ENCODE assay signal across 15 cellular contexts in genomic region chr14:23171251-23171975, GRCh38. TPM values are rescaled to one million over a fixed set of nuclear protein-coding genes. Genes with fewer than 3 reads are reported as not detected.
DNase-seq lines count a peak whose midpoint lies in the region; ATAC-seq, FAIRE-seq and TF ChIP-seq lines count a peak whose summit lies in the region.
"Had no signal": no experiment of that assay in that cellular context is flagged by ENCODE, and none has a peak within 500 bp of the region (broad histone marks: within the 10 kb centered on the region; RNA-seq: fewer than 3 reads in every experiment).

No MANE protein-coding gene starts in this region.

- DNase-seq in ELF-1 (ENCODE audit: low read depth, low spot score) (peak; percentile 79), astrocyte (ENCODE audit: low read depth) (peak; percentile 52), fibroblast of villous mesenchyme (ENCODE audit: low read depth) (peak; percentile 34), GM13976 (ENCODE audit: low spot score) (no peak), dorsolateral prefrontal cortex (no peak), mucosa of gallbladder (ENCODE audit: low spot score) (no peak)
- no peak for DNase-seq in activated CD8-positive, alpha-beta memory T cell treated with anti-CD3 and anti-CD28 coated beads, Interleukin-2, amount 10 ng/mL, durations not matched to agents 7 days and 5 days
- DNase-seq: activated naive CD4-positive, alpha-beta T cell treated with Interleukin-2 at 50 U/mL for 16 hours; NCI-H1048 had no signal

- no peaks in the 10 kb centered on the region for H3K79me2 ChIP-seq in astrocyte (ENCODE audit: insufficient read depth, low read length)

- H3K9me3 ChIP-seq in astrocyte (ENCODE audit: insufficient read depth, low read depth, low read length), result no peaks in the 10 kb centered on the region
- H3K9me3 ChIP-seq: suprapubic skin had no signal

- no peak overlapping the region for H2AFZ ChIP-seq in astrocyte (ENCODE audit: low read depth, low read length)

- no peaks in the 10 kb centered on the region for H3K27me3 Mint-ChIP-seq in astrocyte (ENCODE audit: low read depth, unreplicated experiment)
- H3K27me3 Mint-ChIP-seq in activated CD8-positive, alpha-beta memory T cell treated with anti-CD3 and anti-CD28 coated beads, Interleukin-2, amount 10 ng/mL, durations not matched to agents 7 days and 5 days, result peaks cover 17% of the 10 kb centered on the region

- FAIRE-seq in astrocyte (lab: Jason Lieb, UNC), result no peak
- FAIRE-seq: GM12878 had no signal

- CTCF ChIA-PET in activated CD8-positive, alpha-beta memory T cell treated with anti-CD3 and anti-CD28 coated beads, Interleukin-2, amount 10 ng/mL, durations not matched to agents 7 days and 5 days (lab: Charles Lee), result interaction anchor here (0.9 to 1.3 kb wide), 2 partner anchors 50 to 103 kb away, joined by 3 to 4 read pairs; no protein-coding TSS in a partner anchor

- no peak overlapping the region for H3K27ac ChIP-seq in astrocyte (ENCODE audit: low read depth, low read length)
- peak overlapping the region in 12 of 21 experiments; percentile 12 to 84 (median 64) for H3K27ac ChIP-seq in skin epidermis
- peak overlapping the region in 3 of 59 donors; percentile 3 to 41 (median 24) for H3K27ac ChIP-seq in dorsolateral prefrontal cortex
- H3K27ac ChIP-seq: suprapubic skin had no signal

- peaks cover 4% of the 10 kb centered on the region for H3K4me1 ChIP-seq in astrocyte (ENCODE audit: insufficient read depth, low read length)

- H3K36me3 Mint-ChIP-seq in astrocyte (ENCODE audit: low read depth, unreplicated experiment), result no peaks in the 10 kb centered on the region
- H3K36me3 Mint-ChIP-seq in activated CD8-positive, alpha-beta memory T cell treated with anti-CD3 and anti-CD28 coated beads, Interleukin-2, amount 10 ng/mL, durations not matched to agents 7 days and 5 days, result no peaks in the 10 kb centered on the region

- no peaks in the 10 kb centered on the region for H3K9me3 Mint-ChIP-seq in astrocyte (ENCODE audit: unreplicated experiment)
- no peaks in the 10 kb centered on the region for H3K9me3 Mint-ChIP-seq in activated CD8-positive, alpha-beta memory T cell treated with anti-CD3 and anti-CD28 coated beads, Interleukin-2, amount 10 ng/mL, durations not matched to agents 7 days and 5 days (ENCODE audit: low read depth)

- H3K27me3 ChIP-seq in astrocyte (ENCODE audit: insufficient read depth, low read length), result peaks cover 21% of the 10 kb centered on the region
- H3K27me3 ChIP-seq in dorsolateral prefrontal cortex, result no peaks in the 10 kb centered on the region

- peaks cover 30% of the 10 kb centered on the region for H3K4me1 Mint-ChIP-seq in astrocyte (ENCODE audit: low read depth, unreplicated experiment)
- H3K4me1 Mint-ChIP-seq in activated CD8-positive, alpha-beta memory T cell treated with anti-CD3 and anti-CD28 coated beads, Interleukin-2, amount 10 ng/mL, durations not matched to agents 7 days and 5 days, result no peaks in the 10 kb centered on the region

- no peak overlapping the region for H3K9ac ChIP-seq in astrocyte (ENCODE audit: low read length)

- intact Hi-C loops in dorsolateral prefrontal cortex (cut with DNase I), result no loop called here

- no peak for ATAC-seq in activated CD8-positive, alpha-beta memory T cell treated with anti-CD3 and anti-CD28 coated beads, Interleukin-2, amount 10 ng/mL, durations not matched to agents 7 days and 5 days
- ATAC-seq: GM12878 had no signal

- no peaks in the 10 kb centered on the region for H3K36me3 ChIP-seq in astrocyte (ENCODE audit: insufficient read depth, low read length)
- H3K36me3 ChIP-seq: suprapubic skin had no signal

- no peak overlapping the region for H3K27ac Mint-ChIP-seq in astrocyte (ENCODE audit: unreplicated experiment)
- no peak overlapping the region for H3K27ac Mint-ChIP-seq in activated CD8-positive, alpha-beta memory T cell treated with anti-CD3 and anti-CD28 coated beads, Interleukin-2, amount 10 ng/mL, durations not matched to agents 7 days and 5 days

- TF ChIP-seq CTCF in astrocyte (IDR thresholded peaks at IDR 0.05; ENCODE audit: insufficient read depth, low read depth, low read length) (no peak), fibroblast of villous mesenchyme (IDR thresholded peaks at IDR 0.05; ENCODE audit: insufficient read depth, low read depth, low read length) (no peak), GM13976 (IDR thresholded peaks at IDR 0.05; ENCODE audit: borderline replicate concordance, control extremely low read depth, extremely low read depth, insufficient read depth, missing control alignments) (no peak), dorsolateral prefrontal cortex (IDR thresholded peaks at IDR 0.05 in 54 of 56, conservative IDR thresholded peaks at IDR 0.05 in 2 of 56; ENCODE audit: low read depth in 1 of 56, partially characterized antibody in 56 of 56) (no peak)

- no peak overlapping the region for H3K4me3 Mint-ChIP-seq in astrocyte (ENCODE audit: unreplicated experiment)
- H3K4me3 Mint-ChIP-seq in activated CD8-positive, alpha-beta memory T cell treated with anti-CD3 and anti-CD28 coated beads, Interleukin-2, amount 10 ng/mL, durations not matched to agents 7 days and 5 days, result no peak overlapping the region

- H3K4me2 ChIP-seq in astrocyte (ENCODE audit: low read length), result no peak overlapping the region

- H4K20me1 ChIP-seq in astrocyte (ENCODE audit: insufficient read depth, low read length), result no peaks in the 10 kb centered on the region

- in situ Hi-C loops in GM13976 (cut with MboI; ENCODE audit: low sequenced_read_pairs, unreplicated experiment), result no loop called here

- H3K4me3 ChIP-seq in astrocyte (ENCODE audit: insufficient read depth, low read depth, low read length) (no peak overlapping the region), fibroblast of villous mesenchyme (ENCODE audit: low read depth, low read length) (no peak overlapping the region), skin epidermis (no peak overlapping the region), dorsolateral prefrontal cortex (no peak overlapping the region)
- H3K4me3 ChIP-seq: GM12878, lung, suprapubic skin had no signal

RNA-seq across cellular contexts. Expression of gene SLC7A8, which starts 12.0 kb away (rescaled TPM):
- total RNA-seq in astrocyte, result 4.0 and 6.5 TPM in 2 replicates
- total RNA-seq in fibroblast of villous mesenchyme, result 0.86 and 0.97 TPM in 2 replicates
- total RNA-seq in dorsolateral prefrontal cortex, result 10 to 100 TPM; 15.8 to 59.0 (median 35.8) TPM
- under 1 TPM; 0.54 to 0.91 TPM for total RNA-seq in activated CD8-positive, alpha-beta memory T cell treated with anti-CD3 and anti-CD28 coated beads, Interleukin-2, amount 10 ng/mL, durations not matched to agents 7 days and 5 days
- total RNA-seq in mucosa of gallbladder, result 98.5 TPM

RNA-seq across cellular contexts. Expression of gene CEBPE, which starts 52.4 kb away (rescaled TPM):
- not detected in 2 replicates for total RNA-seq in astrocyte
- total RNA-seq in fibroblast of villous mesenchyme, result not detected in 2 replicates
- total RNA-seq in dorsolateral prefrontal cortex, result under 1 TPM in 3 of 120 experiments, not detected in 117; 0.37 to 0.54 (median 0.51) TPM
- total RNA-seq in activated CD8-positive, alpha-beta memory T cell treated with anti-CD3 and anti-CD28 coated beads, Interleukin-2, amount 10 ng/mL, durations not matched to agents 7 days and 5 days, result under 1 TPM in 1 of 2 experiments, not detected in 1; 0.79 TPM
- 0.20 TPM for total RNA-seq in mucosa of gallbladder
- total RNA-seq: cerebellum, epithelial cell of proximal tubule, suprapubic skin had no signal

Comparison
In these comparisons a context has a peak if more than half of its experiments do, and no peak if none do; other contexts are left out.
1. DNase-seq: peak in ELF-1 (single experiment), astrocyte (single experiment) and fibroblast of villous mesenchyme (single experiment); none in GM13976 (single experiment), dorsolateral prefrontal cortex (0 of 10), activated CD8-positive, alpha-beta memory T cell treated with anti-CD3 and anti-CD28 coated beads, Interleukin-2, amount 10 ng/mL, durations not matched to agents 7 days and 5 days (single experiment) and mucosa of gallbladder (single experiment).